Comparison of ENCODE assay signal across 17 cellular contexts in the genomic region with DNA sequence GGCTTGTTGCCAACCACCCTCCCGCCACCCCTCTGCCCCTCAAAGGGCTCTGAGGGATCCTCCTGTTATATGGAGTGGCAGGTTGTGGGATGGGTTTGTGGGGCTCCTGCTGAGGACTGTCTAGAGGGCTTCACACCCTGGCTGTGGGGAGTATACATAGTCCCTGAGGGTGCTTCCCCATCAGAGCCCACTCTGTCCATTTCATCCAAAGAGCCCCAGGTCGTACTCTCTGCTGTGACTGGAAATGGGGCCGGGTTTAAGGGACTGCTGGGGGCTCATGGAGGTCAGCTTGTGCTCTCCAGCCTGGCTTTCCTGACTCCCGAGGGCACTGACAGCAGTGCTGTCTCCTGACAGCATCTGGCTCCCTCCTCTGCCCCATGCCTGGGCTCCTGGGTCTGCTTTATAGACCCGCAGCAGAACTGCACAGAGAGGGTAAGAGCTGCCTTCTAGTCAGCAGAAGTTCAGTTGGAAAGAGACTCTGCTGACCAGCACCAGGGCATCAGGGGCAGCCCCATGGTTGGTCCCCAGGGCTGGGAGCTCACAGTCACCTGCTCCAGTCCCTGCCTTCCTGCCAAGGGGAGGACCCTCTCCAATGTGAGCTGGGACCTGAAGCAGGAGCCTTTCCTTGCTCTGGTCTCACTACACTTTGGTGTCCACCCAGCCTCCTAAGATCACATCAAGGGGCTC. TPM values are rescaled to one million over a fixed set of nuclear protein-coding genes. Genes with fewer than 3 reads are reported as not detected.
DNase-seq lines count a peak whose midpoint lies in the region; ATAC-seq and TF ChIP-seq lines count a peak whose summit lies in the region.
"Had no signal": no experiment of that assay in that cellular context is flagged by ENCODE, and none has a peak within 500 bp of the region (broad histone marks: within the 10 kb centered on the region; RNA-seq: fewer than 3 reads in every experiment).

No MANE protein-coding gene starts in this region.

- WGBS in esophagus, 2 donors: 63 to 66% methylated on average over 5 of the region's 5 CpGs

- H3K36me3 Mint-ChIP-seq in activated T-cell treated with anti-CD3 and anti-CD28 coated beads, Interleukin-2, amount 50 U/mL, for 72 hours (ENCODE audit: insufficient read depth in 2 of 2): peaks cover 13 to 15% of the 10 kb centered on the region in 2 donors
- peaks cover 8% of the 10 kb centered on the region for H3K36me3 Mint-ChIP-seq in activated T-cell treated with anti-CD3 and anti-CD28 coated beads, Interleukin-2, amount 50 U/mL, for 4 hours (ENCODE audit: insufficient read depth)
- peaks cover 6 to 9% of the 10 kb centered on the region in 2 donors for H3K36me3 Mint-ChIP-seq in stimulated activated naive B cell treated with anti-CD40 and anti-IgM and Interleukin-4, amounts not matched to agents 10 μg/mL and 1 μg/mL and 100 μg/mL, for 72 hours
- peaks cover 12% of the 10 kb centered on the region for H3K36me3 Mint-ChIP-seq in activated naive CD4-positive, alpha-beta T cell treated with anti-CD3 and anti-CD28 coated beads for 36 hours (ENCODE audit: low read depth)
- H3K36me3 Mint-ChIP-seq in stimulated activated memory B cell treated with anti-CD40 and anti-IgM and Interleukin-4, amounts not matched to agents 10 μg/mL and 1 μg/mL and 100 μg/mL, for 72 hours: peaks cover 8% of the 10 kb centered on the region

- peak overlapping the region; percentile 24 for H3K27ac Mint-ChIP-seq in activated T-cell treated with anti-CD3 and anti-CD28 coated beads, Interleukin-2, amount 50 U/mL, for 72 hours
- H3K27ac Mint-ChIP-seq in stimulated activated naive B cell treated with anti-CD40 and anti-IgM and Interleukin-4, amounts not matched to agents 10 μg/mL and 1 μg/mL and 100 μg/mL, for 72 hours: peak overlapping the region; percentile 38
- no peak overlapping the region for H3K27ac Mint-ChIP-seq in activated naive CD4-positive, alpha-beta T cell treated with anti-CD3 and anti-CD28 coated beads for 36 hours
- no peak overlapping the region for H3K27ac Mint-ChIP-seq in stimulated activated memory B cell treated with anti-CD40 and anti-IgM and Interleukin-4, amounts not matched to agents 10 μg/mL and 1 μg/mL and 100 μg/mL, for 72 hours

- in situ Hi-C loops in Panc1 (cut with HindIII; ENCODE audit: low pct_unique_long_range_greater_than_20kb, low sequenced_read_pairs): no loop called here

- CTCF ChIA-PET in Panc1 (lab: Charles Lee): interaction anchor here (1.3 kb wide), 1 partner anchor 87 kb away, joined by 3 read pairs; no protein-coding TSS in a partner anchor
- CTCF ChIA-PET in activated naive CD4-positive, alpha-beta T cell treated with anti-CD3 and anti-CD28 coated beads for 36 hours (lab: Charles Lee): interaction anchor here (0.6 to 3.7 kb wide), 5 partner anchors 13 to 703 kb away, joined by 3 to 32 read pairs (median 3); no protein-coding TSS in a partner anchor

- H3K9me3 Mint-ChIP-seq in activated T-cell treated with anti-CD3 and anti-CD28 coated beads, Interleukin-2, amount 50 U/mL, for 72 hours: peaks cover 0 to 5% of the 10 kb centered on the region in 2 donors
- H3K9me3 Mint-ChIP-seq in activated T-cell treated with anti-CD3 and anti-CD28 coated beads, Interleukin-2, amount 50 U/mL, for 4 hours: peaks cover 7% of the 10 kb centered on the region
- peaks cover 0 to 4% of the 10 kb centered on the region in 2 donors for H3K9me3 Mint-ChIP-seq in stimulated activated naive B cell treated with anti-CD40 and anti-IgM and Interleukin-4, amounts not matched to agents 10 μg/mL and 1 μg/mL and 100 μg/mL, for 72 hours
- H3K9me3 Mint-ChIP-seq in activated naive CD4-positive, alpha-beta T cell treated with anti-CD3 and anti-CD28 coated beads for 36 hours: peaks cover 1% of the 10 kb centered on the region
- H3K9me3 Mint-ChIP-seq in stimulated activated memory B cell treated with anti-CD40 and anti-IgM and Interleukin-4, amounts not matched to agents 10 μg/mL and 1 μg/mL and 100 μg/mL, for 72 hours: no peaks in the 10 kb centered on the region

- H3K9me3 ChIP-seq in Panc1 (ENCODE audit: control insufficient read depth, insufficient read depth, low read depth, low read length) (no peaks in the 10 kb centered on the region), esophagus (ENCODE audit: control insufficient read depth in 2 of 2, insufficient read depth in 1 of 2, low read depth in 1 of 2, low read length in 1 of 2) (no peaks in the 10 kb centered on the region)

- no peak for ATAC-seq in activated T-cell treated with anti-CD3 and anti-CD28 coated beads, Interleukin-2, amount 50 U/mL, for 72 hours (replicated peaks in 1 of 2)
- ATAC-seq in activated T-cell treated with anti-CD3 and anti-CD28 coated beads, Interleukin-2, amount 50 U/mL, for 4 hours: no peak
- ATAC-seq in Panc1: peak; percentile 17
- no peak for ATAC-seq in stimulated activated naive B cell treated with anti-CD40 and anti-IgM and Interleukin-4, amounts not matched to agents 10 μg/mL and 1 μg/mL and 100 μg/mL, for 72 hours (replicated peaks)
- ATAC-seq in HG03025 (IDR thresholded peaks at IDR 0.05; ENCODE audit: low FRiP score, unreplicated experiment): no peak
- no peak for ATAC-seq in stimulated activated memory B cell treated with anti-CD40 and anti-IgM and Interleukin-4, amounts not matched to agents 10 μg/mL and 1 μg/mL and 100 μg/mL, for 72 hours
- ATAC-seq: naive thymus-derived CD8-positive, alpha-beta T cell; T-cell had no signal

- no peak for TF ChIP-seq CTCF in Panc1 (IDR thresholded peaks at IDR 0.05)

- H3K27me3 ChIP-seq in Panc1 (ENCODE audit: control insufficient read depth, insufficient read depth, low read length) (peaks cover 2% of the 10 kb centered on the region; the same call in 1 of the 2 replicates), esophagus (ENCODE audit: control insufficient read depth in 1 of 2, insufficient read depth in 2 of 2, low read length in 2 of 2) (no peaks in the 10 kb centered on the region)
- H3K27me3 ChIP-seq: brain microvascular endothelial cell had no signal

- H3K27ac ChIP-seq in Panc1 (ENCODE audit: low read length) (no peak overlapping the region), esophagus (ENCODE audit: low read depth in 2 of 2, low read length in 1 of 2) (peak overlapping the region; percentile 48 to 57)
- H3K27ac ChIP-seq: brain microvascular endothelial cell had no signal

- H3K4me3 ChIP-seq in Panc1 (ENCODE audit: low read depth in 2 of 2, low read length in 2 of 2) (no peak overlapping the region), esophagus (ENCODE audit: low read depth in 1 of 2, low read length in 2 of 2) (no peak overlapping the region)

- peak overlapping the region; percentile 43 to 79 for H3K4me3 Mint-ChIP-seq in activated T-cell treated with anti-CD3 and anti-CD28 coated beads, Interleukin-2, amount 50 U/mL, for 72 hours
- H3K4me3 Mint-ChIP-seq in activated T-cell treated with anti-CD3 and anti-CD28 coated beads, Interleukin-2, amount 50 U/mL, for 4 hours: no peak overlapping the region
- no peak overlapping the region for H3K4me3 Mint-ChIP-seq in stimulated activated naive B cell treated with anti-CD40 and anti-IgM and Interleukin-4, amounts not matched to agents 10 μg/mL and 1 μg/mL and 100 μg/mL, for 72 hours
- no peak overlapping the region for H3K4me3 Mint-ChIP-seq in activated naive CD4-positive, alpha-beta T cell treated with anti-CD3 and anti-CD28 coated beads for 36 hours
- no peak overlapping the region for H3K4me3 Mint-ChIP-seq in stimulated activated memory B cell treated with anti-CD40 and anti-IgM and Interleukin-4, amounts not matched to agents 10 μg/mL and 1 μg/mL and 100 μg/mL, for 72 hours

- DNase-seq in activated T-cell treated with anti-CD3 and anti-CD28 coated beads, Interleukin-2, amount 50 U/mL, for 72 hours: no peak
- no peak for DNase-seq in activated T-cell treated with anti-CD3 and anti-CD28 coated beads, Interleukin-2, amount 50 U/mL, for 4 hours
- no peak for DNase-seq in Panc1 (ENCODE audit: low read depth, low spot score)
- DNase-seq in stimulated activated naive B cell treated with anti-CD40 and anti-IgM and Interleukin-4, amounts not matched to agents 10 μg/mL and 1 μg/mL and 100 μg/mL, for 72 hours: no peak
- no peak for DNase-seq in activated naive CD4-positive, alpha-beta T cell treated with anti-CD3 and anti-CD28 coated beads for 36 hours
- DNase-seq: brain microvascular endothelial cell; effector CD4-positive, alpha-beta T cell; foreskin melanocyte; naive thymus-derived CD8-positive, alpha-beta T cell; NCI-H1436; NCI-H524; T-cell had no signal

- intact Hi-C loops in Panc1 (cut with micrococcal nuclease; ENCODE audit: unreplicated experiment): no loop called here
- intact Hi-C loops in activated naive CD4-positive, alpha-beta T cell treated with anti-CD3 and anti-CD28 coated beads for 36 hours (cut with micrococcal nuclease): no loop called here

- POLR2A ChIA-PET in Panc1 (lab: Charles Lee): no interaction called here

- peaks cover 68% of the 10 kb centered on the region for H3K4me1 Mint-ChIP-seq in activated T-cell treated with anti-CD3 and anti-CD28 coated beads, Interleukin-2, amount 50 U/mL, for 72 hours (ENCODE audit: low read depth)
- H3K4me1 Mint-ChIP-seq in activated T-cell treated with anti-CD3 and anti-CD28 coated beads, Interleukin-2, amount 50 U/mL, for 4 hours (ENCODE audit: low read depth): peaks cover 52% of the 10 kb centered on the region
- peaks cover 38 to 68% of the 10 kb centered on the region in 2 donors for H3K4me1 Mint-ChIP-seq in stimulated activated naive B cell treated with anti-CD40 and anti-IgM and Interleukin-4, amounts not matched to agents 10 μg/mL and 1 μg/mL and 100 μg/mL, for 72 hours
- peaks cover 49% of the 10 kb centered on the region for H3K4me1 Mint-ChIP-seq in activated naive CD4-positive, alpha-beta T cell treated with anti-CD3 and anti-CD28 coated beads for 36 hours (ENCODE audit: low read depth)
- peaks cover 50% of the 10 kb centered on the region for H3K4me1 Mint-ChIP-seq in stimulated activated memory B cell treated with anti-CD40 and anti-IgM and Interleukin-4, amounts not matched to agents 10 μg/mL and 1 μg/mL and 100 μg/mL, for 72 hours

- BruUV-seq in Panc1 (replicated peaks; lab: Mats Ljungman, UMichigan): no TSS peak

- no peaks in the 10 kb centered on the region for H3K36me3 ChIP-seq in Panc1 (ENCODE audit: control insufficient read depth, insufficient read depth, low read length)
- H3K36me3 ChIP-seq in esophagus (ENCODE audit: control insufficient read depth in 2 of 2, insufficient read depth in 2 of 2, low read length in 1 of 2): no peaks in the 10 kb centered on the region
- H3K36me3 ChIP-seq: brain microvascular endothelial cell had no signal

- H3K4me1 ChIP-seq in Panc1 (ENCODE audit: control insufficient read depth, insufficient read depth, low read length) (peaks cover 5% of the 10 kb centered on the region; the same call in 1 of the 2 replicates), esophagus (ENCODE audit: control insufficient read depth in 2 of 2, insufficient read depth in 2 of 2, low read length in 1 of 2) (peaks cover 0 to 30% of the 10 kb centered on the region in 2 donors)

- H3K27me3 Mint-ChIP-seq in activated T-cell treated with anti-CD3 and anti-CD28 coated beads, Interleukin-2, amount 50 U/mL, for 72 hours (ENCODE audit: low read depth): peaks cover 5% of the 10 kb centered on the region
- no peaks in the 10 kb centered on the region for H3K27me3 Mint-ChIP-seq in activated T-cell treated with anti-CD3 and anti-CD28 coated beads, Interleukin-2, amount 50 U/mL, for 4 hours (ENCODE audit: low read depth)
- peaks cover 0 to 4% of the 10 kb centered on the region in 2 donors for H3K27me3 Mint-ChIP-seq in stimulated activated naive B cell treated with anti-CD40 and anti-IgM and Interleukin-4, amounts not matched to agents 10 μg/mL and 1 μg/mL and 100 μg/mL, for 72 hours
- peaks cover 3% of the 10 kb centered on the region for H3K27me3 Mint-ChIP-seq in activated naive CD4-positive, alpha-beta T cell treated with anti-CD3 and anti-CD28 coated beads for 36 hours (ENCODE audit: low read depth)
- H3K27me3 Mint-ChIP-seq in stimulated activated memory B cell treated with anti-CD40 and anti-IgM and Interleukin-4, amounts not matched to agents 10 μg/mL and 1 μg/mL and 100 μg/mL, for 72 hours: peaks cover 12% of the 10 kb centered on the region

RNA-seq across cellular contexts. Expression of a gene that starts 17.8 kb away (rescaled TPM):
- 10 to 100 TPM in 1 of 2 donors, 1 to 10 TPM in 1; 9.9 to 10.6 TPM for total RNA-seq in activated T-cell treated with anti-CD3 and anti-CD28 coated beads, Interleukin-2, amount 50 U/mL, for 72 hours
- 1 to 10 TPM; 3.9 to 4.7 (median 4.1) TPM for total RNA-seq in activated T-cell treated with anti-CD3 and anti-CD28 coated beads, Interleukin-2, amount 50 U/mL, for 4 hours
- total RNA-seq in Panc1 (2021; ENCODE audit: unreplicated experiment): not detected
- not detected for polyA plus RNA-seq in Panc1 (2012; ENCODE audit: insufficient read length)
- polyA plus RNA-seq in esophagus: 10 to 100 TPM; 25.4 to 74.8 TPM
- 1 to 10 TPM; 4.7 to 5.9 TPM for total RNA-seq in activated naive CD4-positive, alpha-beta T cell treated with anti-CD3 and anti-CD28 coated beads for 36 hours
- total RNA-seq: naive thymus-derived CD8-positive, alpha-beta T cell had no signal
- polyA plus RNA-seq: liver; naive thymus-derived CD8-positive, alpha-beta T cell had no signal

RNA-seq across cellular contexts. Expression of a gene that starts 46.0 kb away (rescaled TPM):
- total RNA-seq in activated T-cell treated with anti-CD3 and anti-CD28 coated beads, Interleukin-2, amount 50 U/mL, for 72 hours: 100 to 1,000 TPM; 311 to 371 TPM
- 100 to 1,000 TPM in 2 of 3 donors, 10 to 100 TPM in 1; 77.3 to 109 (median 108) TPM for total RNA-seq in activated T-cell treated with anti-CD3 and anti-CD28 coated beads, Interleukin-2, amount 50 U/mL, for 4 hours
- total RNA-seq in Panc1 (2021; ENCODE audit: unreplicated experiment): 0.44 TPM
- not detected for polyA plus RNA-seq in Panc1 (2012; ENCODE audit: insufficient read length)
- under 1 TPM; 0.16 to 0.54 TPM for polyA plus RNA-seq in esophagus
- total RNA-seq in activated naive CD4-positive, alpha-beta T cell treated with anti-CD3 and anti-CD28 coated beads for 36 hours: 100 to 1,000 TPM; 150 to 156 TPM
- total RNA-seq: renal cortical epithelial cell had no signal

Comparison
In these comparisons a context has a peak if more than half of its experiments do, and no peak if none do; other contexts are left out.
1. H3K4me3 Mint-ChIP-seq: peak in activated T-cell treated with anti-CD3 and anti-CD28 coated beads, Interleukin-2, amount 50 U/mL, for 72 hours (2 of 2); none in activated T-cell treated with anti-CD3 and anti-CD28 coated beads, Interleukin-2, amount 50 U/mL, for 4 hours (single experiment), stimulated activated naive B cell treated with anti-CD40 and anti-IgM and Interleukin-4, amounts not matched to agents 10 μg/mL and 1 μg/mL and 100 μg/mL, for 72 hours (0 of 2), activated naive CD4-positive, alpha-beta T cell treated with anti-CD3 and anti-CD28 coated beads for 36 hours (single experiment) and stimulated activated memory B cell treated with anti-CD40 and anti-IgM and Interleukin-4, amounts not matched to agents 10 μg/mL and 1 μg/mL and 100 μg/mL, for 72 hours (single experiment).
2. H3K27ac Mint-ChIP-seq: peak in activated T-cell treated with anti-CD3 and anti-CD28 coated beads, Interleukin-2, amount 50 U/mL, for 72 hours (single experiment) and stimulated activated naive B cell treated with anti-CD40 and anti-IgM and Interleukin-4, amounts not matched to agents 10 μg/mL and 1 μg/mL and 100 μg/mL, for 72 hours (single experiment); none in activated naive CD4-positive, alpha-beta T cell treated with anti-CD3 and anti-CD28 coated beads for 36 hours (single experiment) and stimulated activated memory B cell treated with anti-CD40 and anti-IgM and Interleukin-4, amounts not matched to agents 10 μg/mL and 1 μg/mL and 100 μg/mL, for 72 hours (single experiment).
3. RNA of a gene that starts 46.0 kb away (total RNA-seq): 311 to 371 TPM in activated T-cell treated with anti-CD3 and anti-CD28 coated beads, Interleukin-2, amount 50 U/mL, for 72 hours, 150 to 156 TPM in activated naive CD4-positive, alpha-beta T cell treated with anti-CD3 and anti-CD28 coated beads for 36 hours and 77.3 to 109 TPM in activated T-cell treated with anti-CD3 and anti-CD28 coated beads, Interleukin-2, amount 50 U/mL, for 4 hours; 0.44 TPM in Panc1 (single experiment); every median in the first group is over 10 times any median in the second.